37 cellular contexts compared by ENCODE assay signal in genomic region chr13:37565425-37565824, GRCh38. TPM values are rescaled to one million over a fixed set of nuclear protein-coding genes. Genes with fewer than 3 reads are reported as not detected.
"Had no signal": no experiment of that assay in that cellular context is flagged by ENCODE, and none has a peak within 500 bp of the region (broad histone marks: within the 10 kb centered on the region; RNA-seq: fewer than 3 reads in every experiment).

No MANE protein-coding gene starts in this region.

- H3K9me3 Mint-ChIP-seq: activated B cell treated with CpG ODN at 0.5 μM for 24 hours; activated CD4-positive, alpha-beta T cell treated with anti-CD3 and anti-CD28 coated beads, Interleukin-2, amount 10 ng/mL, durations not matched to agents 24 days and 14 days; activated naive CD8-positive, alpha-beta T cell treated with anti-CD3 and anti-CD28 coated beads, Interleukin-2, amount 50 U/mL, for 24 hours; brain had no signal

- DNase-seq: activated B cell treated with CpG ODN at 0.5 μM for 24 hours; activated CD4-positive, alpha-beta memory T cell treated with anti-CD3 and anti-CD28 coated beads for 36 hours; activated CD4-positive, alpha-beta T cell treated with anti-CD3 and anti-CD28 coated beads for 4 hours; activated CD4-positive, alpha-beta T cell treated with anti-CD3 and anti-CD28 coated beads, Interleukin-2, amount 10 ng/mL, durations not matched to agents 24 days and 14 days; activated CD4-positive, alpha-beta T cell treated with anti-CD3 and anti-CD28 coated beads, Interleukin-2, amount 50 U/mL, for 1 hour; activated CD4-positive, alpha-beta T cell treated with anti-CD3 and anti-CD28 coated beads, Interleukin-2, amount 50 U/mL, for 4 hours; activated CD4-positive, CD25-positive, alpha-beta regulatory T cell treated with anti-CD3 and anti-CD28 coated beads, Interleukin-2, amount 50 U/mL, for 72 hours; activated CD8-positive, alpha-beta memory T cell treated with anti-CD3 and anti-CD28 coated beads, Interleukin-2, amount 50 U/mL, for 4 hours; activated CD8-positive, alpha-beta T cell treated with anti-CD3 and anti-CD28 coated beads for 36 hours; activated effector memory CD4-positive, alpha-beta T cell treated with anti-CD3 and anti-CD28 coated beads, Interleukin-2, amount 50 U/mL, for 16 hours; activated gamma-delta T cell treated with Interleukin-2 at 50 U/mL for 16 hours; activated naive CD4-positive, alpha-beta T cell; activated naive CD4-positive, alpha-beta T cell treated with anti-CD3 and anti-CD28 coated beads for 36 hours; activated naive CD4-positive, alpha-beta T cell treated with anti-CD3 and anti-CD28 coated beads, Interleukin-2, amount 50 U/mL, for 16 hours; activated naive CD8-positive, alpha-beta T cell treated with anti-CD3 and anti-CD28 coated beads, Interleukin-2, amount 10 ng/mL, durations not matched to agents 7 days and 5 days; activated naive CD8-positive, alpha-beta T cell treated with anti-CD3 and anti-CD28 coated beads, Interleukin-2, amount 50 U/mL, for 24 hours; activated T-cell treated with anti-CD3 and anti-CD28 coated beads for 4 hours; activated T-cell treated with anti-CD3 and anti-CD28 coated beads, Interleukin-2, amount 50 U/mL, for 1 hour; activated T-cell treated with anti-CD3 and anti-CD28 coated beads, Interleukin-2, amount 50 U/mL, for 4 hours; activated T-cell treated with anti-CD3 and anti-CD28 coated beads, Interleukin-2, amount 50 U/mL, for 72 hours; amygdala; anterior cingulate cortex; central memory CD4-positive, alpha-beta T cell; T-helper 1 cell; T-helper 2 cell; T-helper 9 cell had no signal

- H3K4me3 ChIP-seq: ascending aorta, breast epithelium had no signal

- H3K27ac ChIP-seq: ascending aorta, breast epithelium, VCaP had no signal

- H3K27me3 ChIP-seq: ascending aorta, breast epithelium had no signal

- H3K36me3 ChIP-seq: ascending aorta, breast epithelium had no signal

- H3K9me3 ChIP-seq: ascending aorta, breast epithelium had no signal

- ATAC-seq: activated CD8-positive, alpha-beta T cell treated with anti-CD3 and anti-CD28 coated beads for 36 hours; activated naive CD8-positive, alpha-beta T cell treated with anti-CD3 and anti-CD28 coated beads, Interleukin-2, amount 50 U/mL, for 24 hours; activated T-cell treated with anti-CD3 and anti-CD28 coated beads, Interleukin-2, amount 50 U/mL, for 4 hours; activated T-cell treated with anti-CD3 and anti-CD28 coated beads, Interleukin-2, amount 50 U/mL, for 72 hours; activated T-helper 17 cell treated with anti-CD3 and anti-CD28 coated beads, Interleukin-2, amount 50 U/mL, for 72 hours had no signal

- FAIRE-seq: TTC549 had no signal

- H3K36me3 Mint-ChIP-seq: activated CD4-positive, alpha-beta memory T cell treated with anti-CD3 and anti-CD28 coated beads for 36 hours; activated naive CD8-positive, alpha-beta T cell; activated naive CD8-positive, alpha-beta T cell treated with anti-CD3 and anti-CD28 coated beads, Interleukin-2, amount 10 ng/mL, durations not matched to agents 7 days and 5 days; brain had no signal

- H3K27ac Mint-ChIP-seq: activated B cell treated with CpG ODN at 0.5 μM for 24 hours; activated CD4-positive, alpha-beta memory T cell treated with anti-CD3 and anti-CD28 coated beads for 36 hours; activated CD4-positive, alpha-beta T cell treated with anti-CD3 and anti-CD28 coated beads, Interleukin-2, amount 10 ng/mL, durations not matched to agents 24 days and 14 days; activated CD8-positive, alpha-beta T cell treated with anti-CD3 and anti-CD28 coated beads for 36 hours; activated naive CD4-positive, alpha-beta T cell treated with anti-CD3 and anti-CD28 coated beads for 36 hours; activated naive CD8-positive, alpha-beta T cell; activated naive CD8-positive, alpha-beta T cell treated with anti-CD3 and anti-CD28 coated beads, Interleukin-2, amount 10 ng/mL, durations not matched to agents 7 days and 5 days; activated naive CD8-positive, alpha-beta T cell treated with anti-CD3 and anti-CD28 coated beads, Interleukin-2, amount 50 U/mL, for 24 hours; activated T-cell treated with anti-CD3 and anti-CD28 coated beads, Interleukin-2, amount 50 U/mL, for 72 hours; activated T-helper 1 cell treated with anti-CD3 and anti-CD28 coated beads, Interleukin-12 subunit alpha, Interleukin-12 subunit beta, Interleukin-2, Interleukin-4 antibody, amounts not matched to agents 30 ng/mL and 10 ng/mL and 1 ng/mL, durations not matched to agents 14 hours and 24 hours and 36 hours; activated T-helper 17 cell treated with anti-CD3 and anti-CD28 coated beads, Interleukin-2, amount 50 U/mL, for 72 hours; brain; T-helper 1 cell treated with Interleukin-12 subunit alpha and Interleukin-12 subunit beta and Interleukin-4 antibody, amounts not matched to agents 30 μg/mL and 1 μg/mL, for 36 hours; T-helper 2 cell treated with Interferon-gamma antibody and Interleukin-4, amounts not matched to agents 5 μg/mL and 100 μg/mL, for 36 hours had no signal

- H3K4me1 ChIP-seq: ascending aorta, breast epithelium had no signal

RNA-seq across cellular contexts. Expression of gene POSTN, which starts 33.1 kb away (rescaled TPM):
- total RNA-seq: activated B cell treated with CpG ODN at 0.5 μM for 24 hours; activated CD4-positive, alpha-beta memory T cell treated with anti-CD3 and anti-CD28 coated beads for 36 hours; activated CD4-positive, alpha-beta T cell treated with anti-CD3 and anti-CD28 coated beads, Interleukin-2, amount 10 ng/mL, durations not matched to agents 24 days and 14 days; activated CD8-positive, alpha-beta memory T cell treated with anti-CD3 and anti-CD28 coated beads for 36 hours; activated CD8-positive, alpha-beta T cell treated with anti-CD3 and anti-CD28 coated beads for 36 hours; activated naive CD4-positive, alpha-beta T cell treated with anti-CD3 and anti-CD28 coated beads for 36 hours; activated naive CD8-positive, alpha-beta T cell treated with anti-CD3 and anti-CD28 coated beads, Interleukin-2, amount 10 ng/mL, durations not matched to agents 7 days and 5 days; activated T-cell treated with anti-CD3 and anti-CD28 coated beads, Interleukin-2, amount 50 U/mL, for 72 hours; activated T-helper 1 cell treated with anti-CD3 and anti-CD28 coated beads, Interleukin-12 subunit alpha, Interleukin-12 subunit beta, Interleukin-2, Interleukin-4 antibody, amounts not matched to agents 30 ng/mL and 10 ng/mL and 1 ng/mL, durations not matched to agents 14 hours and 24 hours and 36 hours; activated T-helper 17 cell treated with anti-CD3 and anti-CD28 coated beads, Interleukin-2, amount 50 U/mL, for 72 hours had no signal
